Comparison of ENCODE assay signal across 8 cellular contexts in the genomic region with DNA sequence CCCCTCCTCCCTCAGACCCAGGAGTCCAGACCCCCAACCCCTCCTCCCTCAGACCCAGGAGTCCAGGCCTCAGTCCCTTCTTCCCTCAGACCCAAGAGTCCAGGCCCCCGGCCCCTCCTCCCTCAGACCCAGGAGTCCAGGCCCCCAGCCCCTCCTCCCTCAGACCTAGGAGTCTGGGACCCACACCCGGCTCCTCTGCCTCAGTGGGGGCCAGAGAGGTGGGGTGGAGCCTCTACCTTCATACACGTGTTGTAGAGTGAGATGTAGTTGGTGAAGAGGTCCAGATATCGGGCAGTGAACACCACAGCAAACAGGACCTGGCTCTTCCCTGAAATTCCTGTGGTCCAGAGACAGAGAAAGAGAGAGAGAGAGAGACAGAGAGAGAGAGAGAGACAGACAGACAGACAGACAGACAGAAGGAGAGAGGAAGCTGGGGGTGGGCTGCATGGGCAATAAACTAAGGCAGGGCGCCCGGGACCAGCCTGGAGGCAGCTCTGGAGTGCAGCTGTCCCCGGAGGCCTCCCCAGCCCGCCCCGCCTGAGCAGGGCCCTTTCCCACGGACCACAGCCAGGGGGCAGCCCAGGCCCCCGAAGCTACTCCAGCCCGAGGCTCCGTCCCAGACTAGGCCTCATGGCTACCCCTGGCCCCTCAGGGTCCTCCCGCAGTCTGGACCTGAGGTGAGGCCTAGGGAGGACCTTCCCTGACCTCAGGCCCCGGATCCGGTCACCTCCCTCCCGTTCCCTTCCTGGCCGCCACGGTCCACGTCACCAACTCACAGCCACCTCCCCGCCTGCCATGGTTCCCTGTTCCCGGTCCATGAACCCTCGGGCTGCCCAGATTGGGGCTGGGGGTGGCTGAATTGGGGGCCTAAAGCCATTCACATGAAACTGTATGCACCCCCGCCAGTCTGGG. TPM values are rescaled to one million over a fixed set of nuclear protein-coding genes. Genes with fewer than 3 reads are reported as not detected.
A peak's percentile ranks its signal among the peaks of the same experiment; 100 is the strongest.
DNase-seq lines count a peak whose midpoint lies in the region; ATAC-seq and TF ChIP-seq lines count a peak whose summit lies in the region.

No MANE protein-coding gene starts in this region.

- H3K4me3 ChIP-seq in liver (ENCODE audit: low read depth in 1 of 3, low read length in 3 of 3), result peak overlapping the region; percentile 78 to 96 (median 95)

- no peaks in the 10 kb centered on the region for H3K9me3 ChIP-seq in liver (ENCODE audit: control insufficient read depth in 4 of 4, low read length in 3 of 4)

- in situ Hi-C loops in ACHN (cut with HindIII; ENCODE audit: low pct_ligation_motif_present, low pct_unique_long_range_greater_than_20kb, low sequenced_read_pairs), result no loop called here

- DNase-seq in ACHN (peak; percentile 50), NAMALWA (ENCODE audit: low spot score) (peak; percentile 78), dermis blood vessel endothelial cell (peak; percentile 82)
- peak; percentile 62 for DNase-seq in activated CD4-positive, alpha-beta T cell treated with anti-CD3 and anti-CD28 coated beads, Interleukin-2, amount 50 U/mL, for 1 hour
- peak in 2 of 3 donors; percentile 31 to 55 for DNase-seq in stimulated activated CD4-positive, alpha-beta T cell treated with anti-CD3 and anti-CD28 coated beads, TNF-alpha, amount 100 ng/mL, for 1 hour (ENCODE audit: low read depth in 3 of 3, low spot score in 1 of 3)

- peaks cover 10 to 23% (median 14%) of the 10 kb centered on the region in 4 donors for H3K36me3 ChIP-seq in liver (ENCODE audit: control insufficient read depth in 4 of 4, insufficient read depth in 3 of 4, low read depth in 1 of 4, low read length in 3 of 4)

- 2% methylated on average over 24 of the region's 24 CpGs for WGBS in liver

- peak overlapping the region; percentile 89 to 95 for H3K9ac ChIP-seq in liver (ENCODE audit: low read depth in 1 of 2, low read length in 2 of 2)

- H3K4me1 ChIP-seq in liver (ENCODE audit: control insufficient read depth in 4 of 4, insufficient read depth in 4 of 4, low read length in 3 of 4), result peaks cover 0 to 7% (median 3%) of the 10 kb centered on the region in 4 donors

- peak overlapping the region; percentile 85 to 93 for H3K27ac ChIP-seq in liver (ENCODE audit: low read depth in 1 of 2, low read length in 2 of 2)

- peak in 1 of 2 donors; percentile 42 for TF ChIP-seq RAD21 in liver (IDR thresholded peaks at IDR 0.05)

- peak; percentile 52 for TF ChIP-seq POLR2A in GM18505 (IDR thresholded peaks at IDR 0.05; ENCODE audit: borderline replicate concordance, extremely low read depth, insufficient read depth, insufficient read length)

- ATAC-seq in GM18505 (IDR thresholded peaks at IDR 0.05; ENCODE audit: unreplicated experiment) (peak; percentile 58), HG02678 (IDR thresholded peaks at IDR 0.05; ENCODE audit: unreplicated experiment) (no peak)

- peaks cover 0 to 8% (median 1%) of the 10 kb centered on the region in 4 donors for H3K27me3 ChIP-seq in liver (ENCODE audit: control insufficient read depth in 4 of 4, insufficient read depth in 4 of 4, low read length in 3 of 4)

- peak; percentile 48 for TF ChIP-seq CTCF in liver (IDR thresholded peaks at IDR 0.05; ENCODE audit: low read depth, low read length, missing input control)

TF ChIP-seq in liver, 16 proteins besides CTCF, POLR2A, EP300 and RAD21:
- TF ChIP-seq JUND (IDR thresholded peaks at IDR 0.05) (no peak), RXRA (IDR thresholded peaks at IDR 0.05) (peak in 1 of 2 donors; percentile 49), SP1 (IDR thresholded peaks at IDR 0.05) (no peak), TAF1 (conservative IDR thresholded peaks at IDR 0.05) (no peak), NR2F2 (IDR thresholded peaks at IDR 0.05) (no peak), YY1 (IDR thresholded peaks at IDR 0.05) (peak; percentile 84), HNF4G (IDR thresholded peaks at IDR 0.05) (no peak)

RNA-seq across cellular contexts. Expression of a gene that starts 0.9 kb away (rescaled TPM):
- total RNA-seq in dermis blood vessel endothelial cell, result 37.6 and 70.8 TPM in 2 replicates
- total RNA-seq in liver, result 10 to 100 TPM; 32.3 to 34.9 TPM
- 10 to 100 TPM; 59.1 to 94.9 TPM for polyA plus RNA-seq in liver

RNA-seq across cellular contexts. Expression of a gene that starts 3.0 kb away (rescaled TPM):
- total RNA-seq in dermis blood vessel endothelial cell (0.51 and 0.79 TPM in 2 replicates), liver (under 1 TPM; 0.17 to 0.33 TPM)
- polyA plus RNA-seq in liver, result under 1 TPM in 1 of 2 donors, not detected in 1; 0.13 TPM

RNA-seq across cellular contexts. Expression of a gene that starts 26.3 kb away (rescaled TPM):
- total RNA-seq in dermis blood vessel endothelial cell, result not detected in 2 replicates
- not detected for total RNA-seq in liver
- polyA plus RNA-seq in liver, result under 1 TPM in 1 of 2 donors, not detected in 1; 0.09 TPM

RNA-seq across cellular contexts. Expression of a gene that starts 26.7 kb away (rescaled TPM):
- 1.9 and 3.8 TPM in 2 replicates for total RNA-seq in dermis blood vessel endothelial cell
- total RNA-seq in liver, result 1 to 10 TPM; 3.2 to 5.4 TPM
- 10 to 100 TPM in 1 of 2 donors, 1 to 10 TPM in 1; 7.9 to 10.2 TPM for polyA plus RNA-seq in liver

RNA-seq across cellular contexts. Expression of a gene that starts 55.3 kb away (rescaled TPM):
- total RNA-seq in dermis blood vessel endothelial cell (41.4 and 57.9 TPM in 2 replicates), liver (10 to 100 TPM in 1 of 2 donors, 1 to 10 TPM in 1; 7.1 to 31.7 TPM)
- 10 to 100 TPM; 11.1 to 19.5 TPM for polyA plus RNA-seq in liver
